Comparison of ENCODE assay signal across 26 cellular contexts in genomic region chr7:147611402-147611801, GRCh38.
"Had no signal": no experiment of that assay in that cellular context is flagged by ENCODE, and none has a peak within 500 bp of the region (broad histone marks: within the 10 kb centered on the region; RNA-seq: fewer than 3 reads in every experiment).

No MANE protein-coding gene starts in this region.

- H3K27me3 Mint-ChIP-seq: activated CD4-positive, alpha-beta T cell treated with anti-CD3 and anti-CD28 coated beads, Interleukin-2, amount 10 ng/mL, durations not matched to agents 24 days and 14 days; activated naive CD4-positive, alpha-beta T cell treated with anti-CD3 and anti-CD28 coated beads, Interleukin-2, amount 50 U/mL, for 24 hours; activated naive CD8-positive, alpha-beta T cell treated with anti-CD3 and anti-CD28 coated beads, Interleukin-2, amount 10 ng/mL, durations not matched to agents 7 days and 5 days; activated T-cell treated with anti-CD3 and anti-CD28 coated beads, Interleukin-2, amount 50 U/mL, for 24 hours; central memory CD8-positive, alpha-beta T cell had no signal

- H3K9me3 ChIP-seq: ascending aorta had no signal

- H3K4me1 ChIP-seq: ascending aorta had no signal

- H3K9ac ChIP-seq: KMS-11 had no signal

- H3K36me3 Mint-ChIP-seq: activated naive CD8-positive, alpha-beta T cell treated with anti-CD3 and anti-CD28 coated beads, Interleukin-2, amount 10 ng/mL, durations not matched to agents 7 days and 5 days had no signal

- H3K27ac Mint-ChIP-seq: activated CD4-positive, alpha-beta T cell treated with anti-CD3 and anti-CD28 coated beads, Interleukin-2, amount 10 ng/mL, durations not matched to agents 24 days and 14 days; activated CD8-positive, alpha-beta T cell treated with anti-CD3 and anti-CD28 coated beads, Interleukin-2, amount 10 ng/mL, durations not matched to agents 7 days and 5 days; activated naive CD4-positive, alpha-beta T cell treated with anti-CD3 and anti-CD28 coated beads, Interleukin-2, amount 50 U/mL, for 24 hours; activated naive CD8-positive, alpha-beta T cell treated with anti-CD3 and anti-CD28 coated beads, Interleukin-2, amount 10 ng/mL, durations not matched to agents 7 days and 5 days; activated T-cell treated with anti-CD3 and anti-CD28 coated beads, Interleukin-2, amount 50 U/mL, for 24 hours; activated T-helper 2 cell treated with anti-CD3 and anti-CD28 coated beads, Interferon-gamma antibody, Interleukin-2, Interleukin-4, amounts not matched to agents 10 μg/mL and 5 μg/mL and 100 μg/mL, durations not matched to agents 14 hours and 24 hours and 36 hours had no signal

- H3K36me3 ChIP-seq: ascending aorta, cardiac muscle cell had no signal

- H3K4me2 ChIP-seq: KMS-11 had no signal

- DNase-seq: activated CD4-positive, alpha-beta T cell treated with anti-CD3 and anti-CD28 coated beads, Interleukin-2, amount 10 ng/mL, durations not matched to agents 24 days and 14 days; activated CD4-positive, alpha-beta T cell treated with anti-CD3 and anti-CD28 coated beads, Interleukin-2, amount 50 U/mL, for 4 hours; activated CD8-positive, alpha-beta T cell treated with anti-CD3 and anti-CD28 coated beads, Interleukin-2, amount 10 ng/mL, durations not matched to agents 7 days and 5 days; activated gamma-delta T cell; activated naive CD4-positive, alpha-beta T cell treated with Interleukin-2 at 50 U/mL for 16 hours; activated naive CD8-positive, alpha-beta T cell treated with anti-CD3 and anti-CD28 coated beads, Interleukin-2, amount 10 ng/mL, durations not matched to agents 7 days and 5 days; activated T-cell treated with anti-CD3 and anti-CD28 coated beads, Interleukin-2, amount 50 U/mL, for 24 hours; amygdala; MM.1S; MV-4-11; NCI-H1092; NCI-H1694; NCI-H1930; NCI-H2107; NCI-H510A; NCI-H526; NCI-H774; OCI-M1; Right ventricle myocardium superior; SW 1271 had no signal

- H3K4me3 ChIP-seq: ascending aorta, cardiac muscle cell had no signal

- H3K27me3 ChIP-seq: ascending aorta, cardiac muscle cell had no signal

- H3K4me1 Mint-ChIP-seq: activated CD4-positive, alpha-beta T cell treated with anti-CD3 and anti-CD28 coated beads, Interleukin-2, amount 10 ng/mL, durations not matched to agents 24 days and 14 days; activated naive CD4-positive, alpha-beta T cell treated with anti-CD3 and anti-CD28 coated beads, Interleukin-2, amount 50 U/mL, for 24 hours; activated naive CD8-positive, alpha-beta T cell treated with anti-CD3 and anti-CD28 coated beads, Interleukin-2, amount 10 ng/mL, durations not matched to agents 7 days and 5 days; central memory CD8-positive, alpha-beta T cell had no signal

- H3K27ac ChIP-seq: ascending aorta, cardiac muscle cell, KMS-11 had no signal

- ATAC-seq: activated CD8-positive, alpha-beta T cell treated with anti-CD3 and anti-CD28 coated beads, Interleukin-2, amount 10 ng/mL, durations not matched to agents 7 days and 5 days had no signal

- H3K4me3 Mint-ChIP-seq: activated CD4-positive, alpha-beta T cell treated with anti-CD3 and anti-CD28 coated beads, Interleukin-2, amount 10 ng/mL, durations not matched to agents 24 days and 14 days; activated CD8-positive, alpha-beta T cell treated with anti-CD3 and anti-CD28 coated beads, Interleukin-2, amount 10 ng/mL, durations not matched to agents 7 days and 5 days; activated naive CD4-positive, alpha-beta T cell treated with anti-CD3 and anti-CD28 coated beads, Interleukin-2, amount 50 U/mL, for 24 hours; activated naive CD8-positive, alpha-beta T cell treated with anti-CD3 and anti-CD28 coated beads, Interleukin-2, amount 10 ng/mL, durations not matched to agents 7 days and 5 days; activated T-cell treated with anti-CD3 and anti-CD28 coated beads, Interleukin-2, amount 50 U/mL, for 24 hours; central memory CD8-positive, alpha-beta T cell had no signal
